8 cellular contexts compared by ENCODE assay signal in genomic region chr11:4072668-4073285, GRCh38. TPM values are rescaled to one million over a fixed set of nuclear protein-coding genes. Genes with fewer than 3 reads are reported as not detected.
DNase-seq lines count a peak whose midpoint lies in the region; ATAC-seq and TF ChIP-seq lines count a peak whose summit lies in the region.

No MANE protein-coding gene starts in this region.

- H3K36me3 ChIP-seq in PC-9 (ENCODE audit: low read depth), result no peaks in the 10 kb centered on the region
- H3K36me3 ChIP-seq in adipocyte (ENCODE audit: control insufficient read depth, insufficient read depth, low read length, severe bottlenecking), result peaks cover 25% of the 10 kb centered on the region

- no peaks in the 10 kb centered on the region for H3F3A ChIP-seq in PC-9 (ENCODE audit: insufficient read depth, low read depth)

- no peak overlapping the region for H3K9ac ChIP-seq in adipocyte (ENCODE audit: low read length)

- H3K27ac ChIP-seq in AG04450 (ENCODE audit: low read depth, low read length) (no peak overlapping the region), PC-9 (no peak overlapping the region)

- CTCF ChIA-PET in AG04450 (lab: Charles Lee) (interaction anchor here (0.5 to 20.7 kb wide), 82 partner anchors 9 to 613 kb away, joined by 3 to 1559 read pairs (median 5); partner anchors contain the start of genes PGAP2, RHOG and STIM1), PC-9 (lab: Charles Lee) (interaction anchor here (0.6 to 2.3 kb wide), 7 partner anchors 8 to 464 kb away, joined by 4 to 19 read pairs (median 7); partner anchors contain the start of genes PGAP2, RHOG and STIM1)

- ATAC-seq in Right ventricle myocardium superior (ENCODE audit: poor library complexity) (peak; percentile 96), HG03039 (IDR thresholded peaks at IDR 0.05; ENCODE audit: unreplicated experiment) (no peak)

- H3K9me3 ChIP-seq in AG04450 (ENCODE audit: control insufficient read depth, insufficient read depth, low read length) (no peaks in the 10 kb centered on the region), PC-9 (ENCODE audit: insufficient read depth, low read depth) (no peaks in the 10 kb centered on the region), adipocyte (ENCODE audit: control insufficient read depth, low read length) (no peaks in the 10 kb centered on the region)

- TF ChIP-seq CTCF in AG04450 (IDR thresholded peaks at IDR 0.05; ENCODE audit: low read depth, low read length), result peak; percentile 91
- TF ChIP-seq CTCF in GM12875 (IDR thresholded peaks at IDR 0.05; ENCODE audit: borderline replicate concordance, insufficient read depth, low read depth, low read length), result peak; percentile 57; the same call in 1 of the 2 replicates
- TF ChIP-seq CTCF in LNCaP clone FGC (IDR thresholded peaks at IDR 0.05; ENCODE audit: control insufficient read depth, extremely low read depth, insufficient read depth), result peak; percentile 82
- peak; percentile 76 for TF ChIP-seq CTCF in PC-9 (conservative IDR thresholded peaks at IDR 0.05)

- H3K4me2 ChIP-seq in PC-9, result no peak overlapping the region

- no peak overlapping the region for H3K4me3 ChIP-seq in AG04450 (ENCODE audit: low read depth, low read length)
- no peak overlapping the region for H3K4me3 ChIP-seq in GM12875 (ENCODE audit: low read depth, low read length)
- no peak overlapping the region for H3K4me3 ChIP-seq in LNCaP clone FGC (ENCODE audit: low read depth, low read length)
- no peak overlapping the region for H3K4me3 ChIP-seq in PC-9
- H3K4me3 ChIP-seq in adipocyte (ENCODE audit: low read length), result no peak overlapping the region

- H3K79me2 ChIP-seq in PC-9 (ENCODE audit: low read depth), result no peaks in the 10 kb centered on the region

- DNase-seq in AG04450 (ENCODE audit: low read depth, low spot score) (peak; percentile 52), LNCaP clone FGC (ENCODE audit: low read depth) (peak; percentile 54), PC-9 (peak; percentile 20 to 43), adipocyte (ENCODE audit: low read depth) (peak; percentile 91), Right ventricle myocardium superior (no peak), pons (ENCODE audit: low spot score) (peak; percentile 91)

- BruUV-seq in PC-9 (replicated peaks; lab: Mats Ljungman, UMichigan), result no TSS peak

- no peaks in the 10 kb centered on the region for H3K27me3 ChIP-seq in AG04450 (ENCODE audit: control insufficient read depth, insufficient read depth, low read length)
- no peaks in the 10 kb centered on the region for H3K27me3 ChIP-seq in PC-9 (ENCODE audit: insufficient read depth, low read depth)
- no peaks in the 10 kb centered on the region for H3K27me3 ChIP-seq in adipocyte (replicated peaks; ENCODE audit: control insufficient read depth, insufficient read depth, low read length)

- intact Hi-C loops in PC-9 (cut with micrococcal nuclease; ENCODE audit: unreplicated experiment) (loop anchor here (1.0 to 10.0 kb wide), 3 partner anchors 217 to 618 kb away; partner anchors contain the start of gene STIM1), Right ventricle myocardium superior (cut with DNase I) (loop anchor here (2.0 kb wide), 1 partner anchor 224 kb away; no protein-coding TSS in a partner anchor)

- no peaks in the 10 kb centered on the region for H3K9me2 ChIP-seq in PC-9 (ENCODE audit: insufficient read depth)

- no peak overlapping the region for H2AFZ ChIP-seq in PC-9

- no peaks in the 10 kb centered on the region for H4K20me1 ChIP-seq in PC-9 (ENCODE audit: insufficient read depth)

- POLR2A ChIA-PET in AG04450 (lab: Yijun Ruan, JAX) (interaction anchor here (1.9 to 2.1 kb wide), 2 partner anchors 218 to 223 kb away, joined by 9 to 10 read pairs; partner anchors contain the start of gene STIM1), PC-9 (lab: Charles Lee; ENCODE audit: unreplicated experiment) (interaction anchor here (0.5 kb wide), 1 partner anchor 224 kb away, joined by 10 read pairs; no protein-coding TSS in a partner anchor)

- no peaks in the 10 kb centered on the region for H3K4me1 ChIP-seq in PC-9 (replicated peaks; ENCODE audit: insufficient read depth)
- H3K4me1 ChIP-seq in adipocyte (ENCODE audit: control insufficient read depth, insufficient read depth, low read length), result peaks cover 11% of the 10 kb centered on the region

RNA-seq across cellular contexts. Expression of gene RRM1, which starts 21.8 kb away (rescaled TPM):
- polyA plus RNA-seq in AG04450 (2011; rRNA removed), result 56.4 and 57.4 TPM in 2 replicates
- 81.9 and 97.8 TPM in 2 replicates for polyA minus RNA-seq in AG04450 (2011; rRNA and poly(A)+ RNA removed)
- 57.7 and 68.1 TPM in 2 replicates for total RNA-seq in PC-9 (2021)
- total RNA-seq in Right ventricle myocardium superior, result 29.5 TPM
